8 cellular contexts compared by ENCODE assay signal in the genomic region with DNA sequence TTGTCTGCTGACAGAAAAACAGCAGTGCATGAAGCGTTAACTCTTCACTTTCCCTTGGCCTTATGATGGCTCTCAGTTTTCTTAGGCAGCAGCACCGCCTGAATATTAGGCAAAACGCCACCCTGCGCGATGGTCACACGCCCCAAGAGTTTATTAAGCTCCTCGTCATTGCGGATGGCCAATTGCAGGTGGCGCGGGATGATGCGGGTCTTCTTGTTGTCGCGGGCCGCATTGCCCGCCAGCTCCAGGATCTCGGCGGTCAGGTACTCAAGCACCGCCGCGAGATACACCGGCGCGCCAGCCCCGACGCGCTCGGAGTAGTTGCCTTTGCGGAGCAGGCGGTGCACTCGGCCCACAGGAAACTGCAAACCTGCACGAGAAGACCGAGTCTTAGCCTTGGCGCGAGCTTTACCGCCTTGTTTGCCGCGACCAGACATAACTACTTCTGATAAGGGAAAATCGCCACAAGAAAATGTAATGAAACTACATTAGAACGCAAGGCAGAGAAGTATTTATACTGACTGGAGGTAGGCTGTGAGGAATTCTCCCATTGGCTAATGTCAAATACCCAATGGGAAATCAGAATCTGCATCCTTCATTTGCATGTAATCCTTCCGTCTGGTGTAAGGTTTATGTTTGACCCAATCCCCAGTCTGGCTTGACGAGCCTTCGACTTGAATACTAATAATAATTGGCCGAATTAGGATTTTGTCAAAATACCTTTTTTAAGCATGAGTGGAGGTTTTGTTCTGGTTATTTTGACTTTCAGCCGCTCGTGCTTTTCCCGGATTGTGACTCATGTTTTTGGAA. TPM values are rescaled to one million over a fixed set of nuclear protein-coding genes. Genes with fewer than 3 reads are reported as not detected.
DNase-seq lines count a peak whose midpoint lies in the region; ATAC-seq and TF ChIP-seq lines count a peak whose summit lies in the region.

No MANE protein-coding gene starts in this region.

- ATAC-seq in GM19455 (IDR thresholded peaks at IDR 0.05; ENCODE audit: unreplicated experiment) (peak; percentile 63), HG03521 (IDR thresholded peaks at IDR 0.05; ENCODE audit: unreplicated experiment) (peak; percentile 53), lung (ENCODE audit: insufficient read depth, low FRiP score) (peak; percentile 81)
- peak; percentile 61 for ATAC-seq in stimulated activated naive CD8-positive, alpha-beta T cell treated with anti-CD3 and anti-CD28 coated beads, Interleukin-15, Interleukin-2, amounts not matched to agents 100 U/mL and 50 U/mL, for 24 hours

- H3K4me3 ChIP-seq in Caco-2 (ENCODE audit: low read depth, low read length) (peak overlapping the region; percentile 49), lung (peak overlapping the region; percentile 26)

- no peaks in the 10 kb centered on the region for H3K9me3 Mint-ChIP-seq in Caco-2 (ENCODE audit: unreplicated experiment)

- H3K36me3 ChIP-seq in Caco-2 (ENCODE audit: control insufficient read depth, insufficient read depth, low read length) = no peaks in the 10 kb centered on the region
- no peaks in the 10 kb centered on the region for H3K36me3 ChIP-seq in lung (ENCODE audit: control insufficient read depth in 2 of 2, insufficient read depth in 2 of 2, low read length in 2 of 2)

- TF ChIP-seq CTCF in Caco-2 (IDR thresholded peaks at IDR 0.05; ENCODE audit: insufficient read depth in 1 of 2, low read depth in 1 of 2, low read length in 1 of 2, severe bottlenecking in 1 of 2, unreplicated experiment in 1 of 2) = no peak
- no peak for TF ChIP-seq CTCF in lung (IDR thresholded peaks at IDR 0.05; ENCODE audit: control extremely low read depth, extremely low read depth)

- H3K27ac Mint-ChIP-seq in Caco-2 (ENCODE audit: unreplicated experiment) = peak overlapping the region; percentile 100

- no peaks in the 10 kb centered on the region for H3K27me3 Mint-ChIP-seq in Caco-2 (ENCODE audit: insufficient read depth, unreplicated experiment)

- POLR2A ChIA-PET in Caco-2 (lab: Charles Lee) = interaction anchor here (0.6 to 4.6 kb wide), 13 partner anchors 12 to 238 kb away, joined by 3 to 91 read pairs (median 9); a partner anchor contains a TSS

- CTCF ChIA-PET in Caco-2 (lab: Charles Lee) = interaction anchor here (0.8 to 1.8 kb wide), 2 partner anchors 11 to 22 kb away, joined by 3 to 5 read pairs; a partner anchor contains a TSS

- TSS peak; percentile 16 for BruUV-seq in Caco-2 (replicated peaks; lab: Mats Ljungman, UMichigan)

- no peaks in the 10 kb centered on the region for H3K9me3 ChIP-seq in Caco-2
- H3K9me3 ChIP-seq in lung (ENCODE audit: control insufficient read depth in 2 of 2, insufficient read depth in 1 of 2, low read length in 1 of 2) = no peaks in the 10 kb centered on the region

- no peaks in the 10 kb centered on the region; the same call in none of the 2 replicates for H3K4me1 ChIP-seq in Caco-2
- peaks cover 0 to 8% of the 10 kb centered on the region in 2 donors for H3K4me1 ChIP-seq in lung (ENCODE audit: control insufficient read depth in 2 of 2, insufficient read depth in 2 of 2, low read length in 2 of 2)

- peak overlapping the region; percentile 76 to 90 for H3K27ac ChIP-seq in lung (ENCODE audit: low read depth in 1 of 2, low read length in 1 of 2)

- H3K4me1 Mint-ChIP-seq in Caco-2 (ENCODE audit: low read depth, unreplicated experiment) = peaks cover 42% of the 10 kb centered on the region

- 0 to 1% methylated on average over 46 of the region's 46 CpGs for WGBS in lung, 2 donors

- H3K27me3 ChIP-seq in Caco-2 (replicated peaks; ENCODE audit: control insufficient read depth, insufficient read depth, low read length) = no peaks in the 10 kb centered on the region
- H3K27me3 ChIP-seq in lung (ENCODE audit: control insufficient read depth, insufficient read depth) = no peaks in the 10 kb centered on the region

- H3K4me3 Mint-ChIP-seq in Caco-2 (ENCODE audit: unreplicated experiment) = peak overlapping the region; percentile 87

- H3K36me3 Mint-ChIP-seq in Caco-2 (ENCODE audit: insufficient read depth, unreplicated experiment) = peaks cover 56% of the 10 kb centered on the region

- DNase-seq in Caco-2 = peak; percentile 66 to 78
- peak; percentile 98 for DNase-seq in NCI-H69 (lab: John Stamatoyannopoulos, UW)
- peak; percentile 44 for DNase-seq in activated CD4-positive, alpha-beta T cell treated with anti-CD3 and anti-CD28 coated beads, Interleukin-2, amount 50 U/mL, for 1 hour
- peak; percentile 36 for DNase-seq in effector CD8-positive, alpha-beta T cell (lab: John Stamatoyannopoulos, UW)
- DNase-seq in lung (ENCODE audit: low spot score) = peak; percentile 58
- DNase-seq in stimulated activated naive CD8-positive, alpha-beta T cell treated with anti-CD3 and anti-CD28 coated beads, Interleukin-15, Interleukin-2, amounts not matched to agents 100 U/mL and 50 U/mL, for 24 hours = peak; percentile 70

- intact Hi-C loops in Caco-2 (cut with micrococcal nuclease; ENCODE audit: unreplicated experiment) = loop anchor here (1.0 to 2.0 kb wide), 3 partner anchors 22 to 123 kb away; a partner anchor contains a TSS

RNA-seq across cellular contexts. Expression of a gene that starts 53.9 kb away (rescaled TPM):
- 5.7 and 7.4 TPM in 2 replicates for total RNA-seq in Caco-2 (2022)
- 10 to 100 TPM in 1 of 2 donors, 1 to 10 TPM in 1; 8.3 to 10.7 TPM for total RNA-seq in lung
- 1 to 10 TPM; 3.1 to 5.7 TPM for polyA plus RNA-seq in lung

Comparison
In these comparisons a context has a peak if more than half of its experiments do, and no peak if none do; other contexts are left out.
1. Peak in every context shown above with its lines: DNase-seq, ATAC-seq, H3K4me3 ChIP-seq and H3K27ac ChIP-seq.
2. DNase-seq: peak in every context shown above with its lines; median percentile 98 in NCI-H69; 72 in Caco-2; 70 in stimulated activated naive CD8-positive, alpha-beta T cell treated with anti-CD3 and anti-CD28 coated beads, Interleukin-15, Interleukin-2, amounts not matched to agents 100 U/mL and 50 U/mL, for 24 hours; 58 in lung; 44 in activated CD4-positive, alpha-beta T cell treated with anti-CD3 and anti-CD28 coated beads, Interleukin-2, amount 50 U/mL, for 1 hour; 36 in effector CD8-positive, alpha-beta T cell.